Comparison of ENCODE assay signal across 8 cellular contexts in genomic region chr11:66617148-66617814, GRCh38. TPM values are rescaled to one million over a fixed set of nuclear protein-coding genes. Genes with fewer than 3 reads are reported as not detected.
DNase-seq lines count a peak whose midpoint lies in the region; ATAC-seq, FAIRE-seq and TF ChIP-seq lines count a peak whose summit lies in the region.

No MANE protein-coding gene starts in this region.

- no peak for DNase-seq in stimulated activated naive CD8-positive, alpha-beta T cell treated with anti-CD3 and anti-CD28 coated beads, Interleukin-15, Interleukin-2, amounts not matched to agents 100 U/mL and 50 U/mL, for 24 hours
- peak; percentile 6 for DNase-seq in RCC 7860 (ENCODE audit: low spot score)
- peak in 6 of 10 donors; percentile 40 to 69 (median 64) for DNase-seq in dorsolateral prefrontal cortex
- DNase-seq in activated gamma-delta T cell treated with Interleukin-2 at 50 U/mL for 16 hours, result no peak
- DNase-seq in activated CD4-positive, CD25-positive, alpha-beta regulatory T cell treated with anti-CD3 and anti-CD28 coated beads, Interleukin-2, amount 50 U/mL, for 72 hours, result no peak

- H3K36me3 ChIP-seq in muscle layer of colon (ENCODE audit: insufficient read depth, low read length), result peaks cover 14% of the 10 kb centered on the region

- peaks cover 43% of the 10 kb centered on the region for H3K4me1 ChIP-seq in muscle layer of colon (ENCODE audit: insufficient read depth, low read length)

- TF ChIP-seq CTCF in dorsolateral prefrontal cortex (IDR thresholded peaks at IDR 0.05 in 54 of 56, conservative IDR thresholded peaks at IDR 0.05 in 2 of 56; ENCODE audit: low read depth in 1 of 56, partially characterized antibody in 56 of 56), result no peak

- H3K9me3 Mint-ChIP-seq in stimulated activated naive CD8-positive, alpha-beta T cell treated with anti-CD3 and anti-CD28 coated beads, Interleukin-15, Interleukin-2, amounts not matched to agents 100 ng/mL and 50 ng/mL, for 24 hours, result no peaks in the 10 kb centered on the region

- H3K27ac ChIP-seq in dorsolateral prefrontal cortex (peak overlapping the region; percentile 63 to 99 (median 94)), muscle layer of colon (ENCODE audit: low read depth, low read length) (peak overlapping the region; percentile 91)

- no peaks in the 10 kb centered on the region for H3K27me3 Mint-ChIP-seq in stimulated activated naive CD8-positive, alpha-beta T cell treated with anti-CD3 and anti-CD28 coated beads, Interleukin-15, Interleukin-2, amounts not matched to agents 100 ng/mL and 50 ng/mL, for 24 hours

- H3K4me1 Mint-ChIP-seq in stimulated activated naive CD8-positive, alpha-beta T cell treated with anti-CD3 and anti-CD28 coated beads, Interleukin-15, Interleukin-2, amounts not matched to agents 100 ng/mL and 50 ng/mL, for 24 hours (ENCODE audit: low read depth), result peaks cover 54% of the 10 kb centered on the region

- peaks cover 55% of the 10 kb centered on the region for H3K36me3 Mint-ChIP-seq in stimulated activated naive CD8-positive, alpha-beta T cell treated with anti-CD3 and anti-CD28 coated beads, Interleukin-15, Interleukin-2, amounts not matched to agents 100 ng/mL and 50 ng/mL, for 24 hours (ENCODE audit: low read depth)

- no peaks in the 10 kb centered on the region for H3K27me3 ChIP-seq in dorsolateral prefrontal cortex
- H3K27me3 ChIP-seq in muscle layer of colon (ENCODE audit: control insufficient read depth in 1 of 2, insufficient read depth in 2 of 2, low read length in 2 of 2), result no peaks in the 10 kb centered on the region

- H3K4me3 Mint-ChIP-seq in stimulated activated naive CD8-positive, alpha-beta T cell treated with anti-CD3 and anti-CD28 coated beads, Interleukin-15, Interleukin-2, amounts not matched to agents 100 ng/mL and 50 ng/mL, for 24 hours, result peak overlapping the region; percentile 96

- peak overlapping the region; percentile 98 for H3K27ac Mint-ChIP-seq in stimulated activated naive CD8-positive, alpha-beta T cell treated with anti-CD3 and anti-CD28 coated beads, Interleukin-15, Interleukin-2, amounts not matched to agents 100 ng/mL and 50 ng/mL, for 24 hours

- intact Hi-C loops in dorsolateral prefrontal cortex (cut with DNase I), result loop anchor here in 1 of 2 donors (2.0 to 5.0 kb wide), 2 partner anchors 35 to 60 kb away; partner anchors contain the start of gene RBM4B

- FAIRE-seq in RCC 7860 (lab: Jason Lieb, UNC), result no peak

- peak overlapping the region; percentile 91 for H3K9ac ChIP-seq in muscle layer of colon (ENCODE audit: low read length)

- ATAC-seq in stimulated activated naive CD8-positive, alpha-beta T cell treated with anti-CD3 and anti-CD28 coated beads, Interleukin-15, Interleukin-2, amounts not matched to agents 100 U/mL and 50 U/mL, for 24 hours, result no peak
- ATAC-seq in GM21825 (IDR thresholded peaks at IDR 0.05; ENCODE audit: unreplicated experiment), result no peak

- no peaks in the 10 kb centered on the region for H3K9me3 ChIP-seq in muscle layer of colon (ENCODE audit: low read length)

- peak overlapping the region; percentile 68 to 100 (median 93) for H3K4me3 ChIP-seq in dorsolateral prefrontal cortex
- peak overlapping the region; percentile 92 to 94 for H3K4me3 ChIP-seq in muscle layer of colon (ENCODE audit: low read depth in 1 of 2, low read length in 2 of 2)

RNA-seq across cellular contexts. Expression of gene RBM14, which starts 0.9 kb away (rescaled TPM):
- total RNA-seq in dorsolateral prefrontal cortex, result 100 to 1,000 TPM in 61 of 120 experiments, 10 to 100 TPM in 59; 62.9 to 242 (median 100) TPM

RNA-seq across cellular contexts. Expression of gene RBM4, which starts 21.2 kb away (rescaled TPM):
- total RNA-seq in dorsolateral prefrontal cortex, result 100 to 1,000 TPM in 73 of 120 experiments, 10 to 100 TPM in 47; 72.2 to 164 (median 105) TPM

RNA-seq across cellular contexts. Expression of gene CCS, which starts 24.3 kb away (rescaled TPM):
- total RNA-seq in dorsolateral prefrontal cortex, result 10 to 100 TPM; 27.0 to 66.5 (median 43.1) TPM

RNA-seq across cellular contexts. Expression of gene CCDC87, which starts 24.4 kb away (rescaled TPM):
- 1 to 10 TPM in 85 of 120 experiments, under 1 TPM in 35; 0.26 to 2.4 (median 1.2) TPM for total RNA-seq in dorsolateral prefrontal cortex

RNA-seq across cellular contexts. Expression of gene CTSF, which starts 48.9 kb away (rescaled TPM):
- total RNA-seq in dorsolateral prefrontal cortex, result 100 to 1,000 TPM; 112 to 186 (median 141) TPM

Comparison
In these comparisons a context has a peak if more than half of its experiments do, and no peak if none do; other contexts are left out.
1. DNase-seq: peak in RCC 7860 (single experiment) and dorsolateral prefrontal cortex (6 of 10); none in stimulated activated naive CD8-positive, alpha-beta T cell treated with anti-CD3 and anti-CD28 coated beads, Interleukin-15, Interleukin-2, amounts not matched to agents 100 U/mL and 50 U/mL, for 24 hours (single experiment), activated gamma-delta T cell treated with Interleukin-2 at 50 U/mL for 16 hours (single experiment) and activated CD4-positive, CD25-positive, alpha-beta regulatory T cell treated with anti-CD3 and anti-CD28 coated beads, Interleukin-2, amount 50 U/mL, for 72 hours (single experiment).